26 cellular contexts compared by ENCODE assay signal in genomic region chr3:168618827-168619226, GRCh38.
"Had no signal": no experiment of that assay in that cellular context is flagged by ENCODE, and none has a peak within 500 bp of the region (broad histone marks: within the 10 kb centered on the region; RNA-seq: fewer than 3 reads in every experiment).

No MANE protein-coding gene starts in this region.

- H3K36me3 ChIP-seq: esophagus squamous epithelium, sigmoid colon, thoracic aorta, tibial nerve, upper lobe of left lung, uterus had no signal

- H3K27me3 ChIP-seq: esophagus squamous epithelium, sigmoid colon, tibial nerve, upper lobe of left lung, uterus had no signal

- H3K27ac ChIP-seq: esophagus squamous epithelium, psoas muscle, sigmoid colon, thoracic aorta, tibial nerve, upper lobe of left lung, uterus had no signal

- ATAC-seq: effector memory CD8-positive, alpha-beta T cell; left lobe of liver; naive thymus-derived CD4-positive, alpha-beta T cell; psoas muscle; right cardiac atrium; stimulated activated effector memory CD8-positive, alpha-beta T cell treated with anti-CD3 and anti-CD28 coated beads, Interleukin-12 subunit alpha, Interleukin-12 subunit beta, amount 100 ng/mL, for 72 hours had no signal

- H3K4me3 Mint-ChIP-seq: effector memory CD8-positive, alpha-beta T cell; memory B cell; naive thymus-derived CD4-positive, alpha-beta T cell; nephron; stimulated activated effector memory CD8-positive, alpha-beta T cell treated with anti-CD3 and anti-CD28 coated beads, Interleukin-12 subunit alpha, Interleukin-12 subunit beta, amount 100 ng/mL, for 72 hours; stimulated activated naive CD8-positive, alpha-beta T cell treated with anti-CD3 and anti-CD28 coated beads, Interleukin-15, Interleukin-2, amounts not matched to agents 100 ng/mL and 50 ng/mL, for 24 hours had no signal

- H3K4me3 ChIP-seq: esophagus squamous epithelium, lung, psoas muscle, sigmoid colon, thoracic aorta, tibial nerve, upper lobe of left lung, uterus had no signal

- H3K4me1 Mint-ChIP-seq: memory B cell; naive thymus-derived CD4-positive, alpha-beta T cell; stimulated activated effector memory CD8-positive, alpha-beta T cell treated with anti-CD3 and anti-CD28 coated beads, Interleukin-12 subunit alpha, Interleukin-12 subunit beta, amount 100 ng/mL, for 72 hours had no signal

- DNase-seq: cortex of kidney; effector memory CD8-positive, alpha-beta T cell; erythroblast; esophagus squamous epithelium; foreskin melanocyte; hypothalamus; kidney; midbrain; naive thymus-derived CD4-positive, alpha-beta T cell; nucleus accumbens; posterior cingulate gyrus; psoas muscle; right cardiac atrium; sigmoid colon; stimulated activated CD4-positive, alpha-beta T cell treated with anti-CD3 and anti-CD28 coated beads, Interleukin-2, amount 100 ng/mL, for 24 hours; stimulated activated CD4-positive, alpha-beta T cell treated with anti-CD3 and anti-CD28 coated beads, Interleukin-4, amount 100 ng/mL, for 24 hours; upper lobe of left lung; uterus had no signal

- H3K9me3 ChIP-seq: esophagus squamous epithelium, psoas muscle, sigmoid colon, thoracic aorta, tibial nerve, upper lobe of left lung, uterus had no signal

- H3K4me1 ChIP-seq: esophagus squamous epithelium, psoas muscle, tibial nerve, upper lobe of left lung, uterus had no signal

- H3K9me3 Mint-ChIP-seq: effector memory CD8-positive, alpha-beta T cell; memory B cell; nephron; stimulated activated naive CD8-positive, alpha-beta T cell treated with anti-CD3 and anti-CD28 coated beads, Interleukin-15, Interleukin-2, amounts not matched to agents 100 ng/mL and 50 ng/mL, for 24 hours had no signal

- H3K27ac Mint-ChIP-seq: effector memory CD8-positive, alpha-beta T cell; memory B cell; naive thymus-derived CD4-positive, alpha-beta T cell; nephron; stimulated activated effector memory CD8-positive, alpha-beta T cell treated with anti-CD3 and anti-CD28 coated beads, Interleukin-12 subunit alpha, Interleukin-12 subunit beta, amount 100 ng/mL, for 72 hours; stimulated activated naive CD8-positive, alpha-beta T cell treated with anti-CD3 and anti-CD28 coated beads, Interleukin-15, Interleukin-2, amounts not matched to agents 100 ng/mL and 50 ng/mL, for 24 hours had no signal

- H3K27me3 Mint-ChIP-seq: effector memory CD8-positive, alpha-beta T cell; naive thymus-derived CD4-positive, alpha-beta T cell; stimulated activated naive CD8-positive, alpha-beta T cell treated with anti-CD3 and anti-CD28 coated beads, Interleukin-15, Interleukin-2, amounts not matched to agents 100 ng/mL and 50 ng/mL, for 24 hours had no signal

- H3K36me3 Mint-ChIP-seq: memory B cell; naive thymus-derived CD4-positive, alpha-beta T cell; stimulated activated effector memory CD8-positive, alpha-beta T cell treated with anti-CD3 and anti-CD28 coated beads, Interleukin-12 subunit alpha, Interleukin-12 subunit beta, amount 100 ng/mL, for 72 hours had no signal
